In the genomic region with DNA sequence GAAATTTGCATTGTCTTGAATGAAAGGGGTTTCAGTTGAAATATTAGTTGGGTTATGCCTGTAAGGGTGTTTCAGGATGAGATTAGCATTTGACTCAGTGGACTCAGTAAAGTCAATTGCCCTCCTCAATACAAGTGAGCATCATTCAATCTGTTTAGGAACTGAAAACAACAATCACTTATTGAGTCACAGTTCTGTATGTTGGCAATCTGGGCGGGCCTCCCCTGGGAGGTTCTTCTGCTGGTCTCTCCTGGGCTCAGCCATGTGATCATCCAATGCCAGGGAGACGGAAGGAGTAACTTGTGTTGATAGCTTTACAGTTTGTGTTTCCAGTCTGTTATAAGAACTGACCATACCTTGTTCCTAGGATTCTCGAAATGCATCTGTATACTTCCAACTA, we compare ENCODE assay signal across 32 cellular contexts.
"Had no signal": no experiment of that assay in that cellular context is flagged by ENCODE, and none has a peak within 500 bp of the region (broad histone marks: within the 10 kb centered on the region; RNA-seq: fewer than 3 reads in every experiment).

No MANE protein-coding gene starts in this region.

- H3K4me3 Mint-ChIP-seq: activated CD4-positive, alpha-beta memory T cell treated with anti-CD3 and anti-CD28 coated beads, Interleukin-2, amount 10 ng/mL, durations not matched to agents 7 days and 5 days; activated CD8-positive, alpha-beta memory T cell treated with anti-CD3 and anti-CD28 coated beads, Interleukin-2, amount 10 ng/mL, durations not matched to agents 7 days and 5 days; activated naive CD4-positive, alpha-beta T cell treated with anti-CD3 and anti-CD28 coated beads for 36 hours had no signal

- H3K27me3 Mint-ChIP-seq: activated CD4-positive, alpha-beta memory T cell treated with anti-CD3 and anti-CD28 coated beads, Interleukin-2, amount 10 ng/mL, durations not matched to agents 7 days and 5 days had no signal

- H3K4me2 ChIP-seq: KMS-11 had no signal

- H3K36me3 Mint-ChIP-seq: activated CD8-positive, alpha-beta memory T cell treated with anti-CD3 and anti-CD28 coated beads, Interleukin-2, amount 10 ng/mL, durations not matched to agents 7 days and 5 days had no signal

- H3K4me1 Mint-ChIP-seq: activated CD4-positive, alpha-beta memory T cell treated with anti-CD3 and anti-CD28 coated beads, Interleukin-2, amount 10 ng/mL, durations not matched to agents 7 days and 5 days; activated CD8-positive, alpha-beta memory T cell treated with anti-CD3 and anti-CD28 coated beads, Interleukin-2, amount 10 ng/mL, durations not matched to agents 7 days and 5 days had no signal

- ATAC-seq: activated CD8-positive, alpha-beta memory T cell treated with anti-CD3 and anti-CD28 coated beads, Interleukin-2, amount 10 ng/mL, durations not matched to agents 7 days and 5 days; body of pancreas; Panc1 had no signal

- H3K27ac Mint-ChIP-seq: activated CD4-positive, alpha-beta memory T cell treated with anti-CD3 and anti-CD28 coated beads, Interleukin-2, amount 10 ng/mL, durations not matched to agents 7 days and 5 days; activated CD8-positive, alpha-beta memory T cell treated with anti-CD3 and anti-CD28 coated beads, Interleukin-2, amount 10 ng/mL, durations not matched to agents 7 days and 5 days; activated naive CD4-positive, alpha-beta T cell treated with anti-CD3 and anti-CD28 coated beads for 36 hours; activated naive CD4-positive, alpha-beta T cell treated with anti-CD3 and anti-CD28 coated beads, Interleukin-2, amount 50 U/mL, for 72 hours had no signal

- H3K4me1 ChIP-seq: body of pancreas, breast epithelium, SJCRH30 had no signal

- H3K27ac ChIP-seq: adrenal gland, body of pancreas, breast epithelium, KMS-11, SJCRH30, SK-N-MC, WERI-Rb-1 had no signal

- H3K4me3 ChIP-seq: adrenal gland, body of pancreas, breast epithelium, SJCRH30, SK-N-MC had no signal

- FAIRE-seq: astrocyte had no signal

- DNase-seq: activated CD4-positive, alpha-beta memory T cell treated with anti-CD3 and anti-CD28 coated beads, Interleukin-2, amount 10 ng/mL, durations not matched to agents 7 days and 5 days; activated CD4-positive, alpha-beta T cell treated with anti-CD3 and anti-CD28 coated beads for 1 hour; activated CD4-positive, alpha-beta T cell treated with anti-CD3 and anti-CD28 coated beads for 48 hours; activated CD4-positive, CD25-positive, alpha-beta regulatory T cell; activated CD8-positive, alpha-beta memory T cell treated with anti-CD3 and anti-CD28 coated beads for 24 hours; activated CD8-positive, alpha-beta memory T cell treated with anti-CD3 and anti-CD28 coated beads, Interleukin-2, amount 10 ng/mL, durations not matched to agents 7 days and 5 days; activated CD8-positive, alpha-beta memory T cell treated with anti-CD3 and anti-CD28 coated beads, Interleukin-2, amount 50 U/mL, for 48 hours; activated gamma-delta T cell treated with Interleukin-2 at 50 U/mL for 16 hours; activated naive CD4-positive, alpha-beta T cell treated with anti-CD3 and anti-CD28 coated beads for 36 hours; adrenal gland; body of pancreas; caudate nucleus; MM.1S; NCI-H1092 treated with DMSO at 0.1 percent for 48 hours; NCI-H1417 treated with DMSO at 0.1 percent for 48 hours; NCI-H187 treated with DMSO at 0.1 percent for 48 hours; NCI-H2081; NCI-H345; NCI-H524 treated with DMSO at 0.1 percent for 48 hours; NCI-H748 treated with DMSO at 0.1 percent for 48 hours; NK-92 treated with Interleukin-12 subunit alpha and Interleukin-12 subunit beta, amount 100 ng/mL, for 24 hours; OCI-M1; SHP77; SJCRH30; T1000; WERI-Rb-1 had no signal

- H3K9me3 ChIP-seq: adrenal gland, body of pancreas, breast epithelium, SJCRH30 had no signal

- H3K9ac ChIP-seq: KMS-11 had no signal

- H3K36me3 ChIP-seq: adrenal gland, breast epithelium, SJCRH30, WERI-Rb-1 had no signal

- H3K27me3 ChIP-seq: adrenal gland, body of pancreas, breast epithelium, SJCRH30 had no signal

- H3K9me3 Mint-ChIP-seq: activated CD4-positive, alpha-beta memory T cell treated with anti-CD3 and anti-CD28 coated beads, Interleukin-2, amount 10 ng/mL, durations not matched to agents 7 days and 5 days had no signal
